ENCODE assay signal across 9 cellular contexts in genomic region chr5:151721087-151721646, GRCh38. TPM values are rescaled to one million over a fixed set of nuclear protein-coding genes. Genes with fewer than 3 reads are reported as not detected.
A peak's percentile ranks its signal among the peaks of the same experiment; 100 is the strongest.
DNase-seq lines count a peak whose midpoint lies in the region; ATAC-seq, FAIRE-seq and TF ChIP-seq lines count a peak whose summit lies in the region.
"Had no signal": no experiment of that assay in that cellular context is flagged by ENCODE, and none has a peak within 500 bp of the region (broad histone marks: within the 10 kb centered on the region; RNA-seq: fewer than 3 reads in every experiment).

No MANE protein-coding gene starts in this region.

- peak; percentile 86 for ATAC-seq in GM19468 (IDR thresholded peaks at IDR 0.05; ENCODE audit: extremely low read depth, unreplicated experiment)
- peak; percentile 83 for ATAC-seq in HG03196 (IDR thresholded peaks at IDR 0.05; ENCODE audit: unreplicated experiment)
- no peak for ATAC-seq in left ventricle myocardium superior

- peak; percentile 28 for FAIRE-seq in bronchial epithelial cell (lab: Jason Lieb, UNC)

- no peaks in the 10 kb centered on the region for H3K36me3 ChIP-seq in bronchial epithelial cell (ENCODE audit: control insufficient read depth, insufficient read depth, low read length)

- in situ Hi-C loops in GM13976 (cut with MboI; ENCODE audit: low sequenced_read_pairs, unreplicated experiment): no loop called here

- TF ChIP-seq CTCF in GM13976 (IDR thresholded peaks at IDR 0.05; ENCODE audit: borderline replicate concordance, control extremely low read depth, extremely low read depth, insufficient read depth, missing control alignments): no peak
- no peak for TF ChIP-seq CTCF in bronchial epithelial cell (IDR thresholded peaks at IDR 0.05; ENCODE audit: insufficient read depth, low read length, severe bottlenecking)

- H3K27me3 ChIP-seq in bronchial epithelial cell (ENCODE audit: control insufficient read depth, insufficient read depth, low read length): no peaks in the 10 kb centered on the region

- intact Hi-C loops in left ventricle myocardium superior (cut with micrococcal nuclease): no loop called here

- H3K4me3 ChIP-seq in bronchial epithelial cell (ENCODE audit: low read depth, low read length): no peak overlapping the region

- DNase-seq in GM13976 (ENCODE audit: low spot score): peak; percentile 57
- DNase-seq in bronchial epithelial cell (ENCODE audit: low read depth): no peak
- DNase-seq in A172 (ENCODE audit: low spot score): no peak
- no peak for DNase-seq in left ventricle myocardium superior
- no peak for DNase-seq in hepatic stellate cell (ENCODE audit: low spot score)
- DNase-seq in HuH-7 (ENCODE audit: low spot score): no peak
- DNase-seq: SHP77 had no signal

RNA-seq across cellular contexts. Expression of gene SPARC, which starts 34.5 kb away (rescaled TPM):
- total RNA-seq in bronchial epithelial cell (10.5 and 22.6 TPM in 2 replicates), left ventricle myocardium superior (439 TPM)
- 3,811 and 5,357 TPM in 2 replicates for total RNA-seq in A172 (2014; rRNA removed; shearing (Covaris generic))

RNA-seq across cellular contexts. Expression of gene ATOX1, which starts 37.3 kb away (rescaled TPM):
- 26.9 and 61.4 TPM in 2 replicates for total RNA-seq in bronchial epithelial cell
- 144 and 233 TPM in 2 replicates for total RNA-seq in A172 (2014; rRNA removed; shearing (Covaris generic))
- 63.2 TPM for total RNA-seq in left ventricle myocardium superior

RNA-seq across cellular contexts. Expression of gene G3BP1, which starts 50.6 kb away (rescaled TPM):
- total RNA-seq in bronchial epithelial cell (178 and 242 TPM in 2 replicates), left ventricle myocardium superior (125 TPM)
- total RNA-seq in A172 (2014; rRNA removed; shearing (Covaris generic)): 360 and 395 TPM in 2 replicates

Comparison
In these comparisons a context has a peak if more than half of its experiments do, and no peak if none do; other contexts are left out.
1. RNA of gene SPARC, which starts 34.5 kb away (total RNA-seq): 3,811 to 5,357 TPM in A172 and 439 TPM in left ventricle myocardium superior (single experiment); 10.5 to 22.6 TPM in bronchial epithelial cell; every median in the first group is over 10 times any median in the second.